19 cellular contexts compared by ENCODE assay signal in the genomic region with DNA sequence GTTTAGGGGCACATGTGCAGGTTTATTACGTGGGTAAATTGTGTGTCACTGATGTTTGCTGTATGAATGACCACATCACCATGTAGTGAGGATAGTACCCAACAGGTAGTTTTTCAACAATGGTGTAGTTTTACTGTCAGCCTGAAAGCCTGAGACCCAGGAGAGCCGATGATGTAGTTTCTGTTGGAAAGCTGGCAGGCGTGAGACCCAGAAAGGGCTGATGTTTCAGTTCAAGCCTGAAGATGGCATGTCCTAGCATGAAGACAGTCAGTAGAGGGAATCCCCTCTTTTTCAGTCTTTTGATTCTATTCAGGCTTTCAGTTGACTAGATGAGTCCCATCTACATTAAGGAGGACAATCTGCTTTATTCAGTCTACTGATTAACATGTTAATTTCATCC.
DNase-seq lines count a peak whose midpoint lies in the region; ATAC-seq, FAIRE-seq and TF ChIP-seq lines count a peak whose summit lies in the region.
"Had no signal": no experiment of that assay in that cellular context is flagged by ENCODE, and none has a peak within 500 bp of the region (broad histone marks: within the 10 kb centered on the region; RNA-seq: fewer than 3 reads in every experiment).

No MANE protein-coding gene starts in this region.

- H4K20me1 ChIP-seq in GM12878 (ENCODE audit: control insufficient read depth, insufficient read depth), result no peaks in the 10 kb centered on the region
- H4K20me1 ChIP-seq: BLaER1 treated with 17β-estradiol and CSF1 and Interleukin-3, amounts not matched to agents 10 nM and 100 nM had no signal

- H3K79me2 ChIP-seq in GM12878 (ENCODE audit: control insufficient read depth, insufficient read depth, low read length), result no peaks in the 10 kb centered on the region

- no peak overlapping the region for H3K4me3 Mint-ChIP-seq in activated CD4-positive, alpha-beta memory T cell treated with anti-CD3 and anti-CD28 coated beads, Interleukin-2, amount 10 ng/mL, durations not matched to agents 7 days and 5 days
- H3K4me3 Mint-ChIP-seq: B cell; CD8-positive, alpha-beta T cell; H9 had no signal

- H3K9me3 ChIP-seq in GM12878 (replicated peaks; ENCODE audit: control insufficient read depth, insufficient read depth, low read length) (no peaks in the 10 kb centered on the region), right lobe of liver (no peaks in the 10 kb centered on the region), uterus (no peaks in the 10 kb centered on the region)

- FAIRE-seq in GM12878 (lab: Jason Lieb, UNC), result no peak
- FAIRE-seq: H1 had no signal

- in situ Hi-C loops in GM12878 (cut with MboI), result no loop called here

- no peak overlapping the region for H3K9ac ChIP-seq in GM12878 (ENCODE audit: control insufficient read depth, insufficient read depth, low read length)
- H3K9ac ChIP-seq: BLaER1 treated with 17β-estradiol and CSF1 and Interleukin-3, amounts not matched to agents 10 nM and 100 nM; KMS-11 had no signal

- no peaks in the 10 kb centered on the region for H3K27me3 Mint-ChIP-seq in activated CD4-positive, alpha-beta memory T cell treated with anti-CD3 and anti-CD28 coated beads, Interleukin-2, amount 10 ng/mL, durations not matched to agents 7 days and 5 days

- WGBS in GM12878 (ENCODE audit: insufficient coverage, insufficient replicate concordance, low lambda C conversion rate, missing lambda C conversion rate), result 28% methylated on average over 3 of the region's 3 CpGs
- WGBS in right lobe of liver (ENCODE audit: insufficient coverage, low coverage, low lambda C conversion rate, missing lambda C conversion rate), result 67% methylated on average over 1 of the region's 3 CpGs

- TF ChIP-seq POLR2A in GM12878 (IDR thresholded peaks at IDR 0.05; ENCODE audit: low read depth, low read length) (no peak), right lobe of liver (IDR thresholded peaks at IDR 0.05) (no peak), uterus (IDR thresholded peaks at IDR 0.05) (no peak)

- no peak for TF ChIP-seq RAD21 in GM12878 (IDR thresholded peaks at IDR 0.05; ENCODE audit: insufficient read depth, low read depth, low read length)

- DNase-seq in GM12865 (ENCODE audit: low read depth), result peak; percentile 72
- DNase-seq in GM12878 (ENCODE audit: low read depth, low spot score), result no peak
- DNase-seq in GM10266 (ENCODE audit: extremely low spot score), result no peak
- DNase-seq in right lobe of liver, result no peak
- DNase-seq in uterus, result no peak
- no peak for DNase-seq in activated CD4-positive, alpha-beta memory T cell treated with anti-CD3 and anti-CD28 coated beads, Interleukin-2, amount 10 ng/mL, durations not matched to agents 7 days and 5 days
- DNase-seq: 8988T; Calu3; CD8-positive, alpha-beta T cell; DND-41; EL; H9 had no signal

- H3K27ac Mint-ChIP-seq in activated CD4-positive, alpha-beta memory T cell treated with anti-CD3 and anti-CD28 coated beads, Interleukin-2, amount 10 ng/mL, durations not matched to agents 7 days and 5 days, result no peak overlapping the region
- H3K27ac Mint-ChIP-seq: B cell; CD8-positive, alpha-beta T cell; H9 had no signal

- H3K9me3 Mint-ChIP-seq in activated CD4-positive, alpha-beta memory T cell treated with anti-CD3 and anti-CD28 coated beads, Interleukin-2, amount 10 ng/mL, durations not matched to agents 7 days and 5 days, result peaks cover 3% of the 10 kb centered on the region
- H3K9me3 Mint-ChIP-seq: CD8-positive, alpha-beta T cell had no signal

- intact Hi-C loops in GM12878 (cut with micrococcal nuclease; ENCODE audit: unreplicated experiment), result no loop called here
- intact Hi-C loops in right lobe of liver (cut with DNase I), result no loop called here
- intact Hi-C loops in uterus (cut with DNase I; ENCODE audit: low total_unique reads), result no loop called here

- peak; percentile 60 for ATAC-seq in GM18867 (IDR thresholded peaks at IDR 0.05; ENCODE audit: unreplicated experiment)
- ATAC-seq in HG02588 (IDR thresholded peaks at IDR 0.05; ENCODE audit: unreplicated experiment), result peak; percentile 48
- ATAC-seq in GM12878, result peak; percentile 77
- no peak for ATAC-seq in right lobe of liver
- ATAC-seq: CD8-positive, alpha-beta T cell had no signal

- H3K36me3 ChIP-seq in GM12878 (ENCODE audit: control insufficient read depth in 2 of 2, insufficient read depth in 2 of 2, low read length in 1 of 2), result no peaks in the 10 kb centered on the region
- no peaks in the 10 kb centered on the region for H3K36me3 ChIP-seq in right lobe of liver
- H3K36me3 ChIP-seq in uterus, result no peaks in the 10 kb centered on the region
- H3K36me3 ChIP-seq: BLaER1 treated with 17β-estradiol and CSF1 and Interleukin-3, amounts not matched to agents 10 nM and 100 nM had no signal

- CTCF ChIA-PET in GM12878 (lab: Yijun Ruan, JAX), result no interaction called here
- CTCF ChIA-PET in activated CD4-positive, alpha-beta memory T cell treated with anti-CD3 and anti-CD28 coated beads, Interleukin-2, amount 10 ng/mL, durations not matched to agents 7 days and 5 days (lab: Charles Lee), result interaction anchor here (1.2 kb wide), 1 partner anchor 39 kb away, joined by 3 read pairs; no protein-coding TSS in a partner anchor

- H2AFZ ChIP-seq in GM12878 (ENCODE audit: control insufficient read depth, low read depth, low read length), result no peak overlapping the region

- no peak for TF ChIP-seq EP300 in GM12878 (IDR thresholded peaks at IDR 0.05; ENCODE audit: borderline replicate concordance in 1 of 2, control insufficient read depth in 1 of 2, low read depth in 2 of 2, low read length in 2 of 2)

- no peaks in the 10 kb centered on the region for H3K4me1 ChIP-seq in GM12878 (ENCODE audit: control insufficient read depth, insufficient read depth, low read length)
- no peaks in the 10 kb centered on the region for H3K4me1 ChIP-seq in right lobe of liver
- H3K4me1 ChIP-seq in uterus, result no peaks in the 10 kb centered on the region
- H3K4me1 ChIP-seq: BLaER1 treated with 17β-estradiol and CSF1 and Interleukin-3, amounts not matched to agents 10 nM and 100 nM had no signal

- H3K27me3 ChIP-seq in GM12878 (replicated peaks in 1 of 2; ENCODE audit: control insufficient read depth in 2 of 2, insufficient read depth in 2 of 2, low read length in 1 of 2) (no peaks in the 10 kb centered on the region), right lobe of liver (no peaks in the 10 kb centered on the region), uterus (no peaks in the 10 kb centered on the region)
- H3K27me3 ChIP-seq: BLaER1 treated with 17β-estradiol and CSF1 and Interleukin-3, amounts not matched to agents 10 nM and 100 nM had no signal

- TF ChIP-seq CTCF in GM12865 (IDR thresholded peaks at IDR 0.05; ENCODE audit: insufficient read depth, low read depth, low read length, missing control alignments) (no peak), GM12878 (IDR thresholded peaks at IDR 0.05 in 2 of 3, conservative IDR thresholded peaks at IDR 0.05 in 1 of 3; ENCODE audit: control insufficient read depth in 2 of 3, extremely low read depth in 1 of 3, insufficient read depth in 1 of 3, low read depth in 3 of 3, low read length in 3 of 3) (no peak), GM10266 (IDR thresholded peaks at IDR 0.05; ENCODE audit: control insufficient read depth, insufficient read depth, low read depth, missing control alignments) (no peak), right lobe of liver (IDR thresholded peaks at IDR 0.05) (no peak), uterus (IDR thresholded peaks at IDR 0.05) (no peak)

- RAD21 ChIA-PET in GM12878 (lab: Charles Lee; ENCODE audit: unreplicated experiment), result no interaction called here

- no TSS peak for BruUV-seq in GM12878 (replicated peaks; lab: Mats Ljungman, UMichigan)

- H3K4me1 Mint-ChIP-seq in activated CD4-positive, alpha-beta memory T cell treated with anti-CD3 and anti-CD28 coated beads, Interleukin-2, amount 10 ng/mL, durations not matched to agents 7 days and 5 days, result no peaks in the 10 kb centered on the region
- H3K4me1 Mint-ChIP-seq: B cell, H9 had no signal

- no peak overlapping the region for H3K4me3 ChIP-seq in GM12865 (ENCODE audit: low read depth, low read length)
- no peak overlapping the region for H3K4me3 ChIP-seq in GM12878
- no peak overlapping the region for H3K4me3 ChIP-seq in right lobe of liver
- no peak overlapping the region for H3K4me3 ChIP-seq in uterus
- H3K4me3 ChIP-seq: BLaER1 treated with 17β-estradiol and CSF1 and Interleukin-3, amounts not matched to agents 10 nM and 100 nM had no signal

- no peak overlapping the region for H3K4me2 ChIP-seq in GM12878 (ENCODE audit: control insufficient read depth, insufficient read depth)
- H3K4me2 ChIP-seq: BLaER1 treated with 17β-estradiol and CSF1 and Interleukin-3, amounts not matched to agents 10 nM and 100 nM; KMS-11 had no signal

- SMC1A ChIA-PET in GM12878 (lab: Charles Lee; ENCODE audit: uncharacterized antibody, unreplicated experiment), result interaction anchor here (1.1 kb wide), 1 partner anchor 18 kb away, joined by 3 read pairs; no protein-coding TSS in a partner anchor

- H3K27ac ChIP-seq in GM12878 (ENCODE audit: control insufficient read depth, insufficient read depth) (no peak overlapping the region), right lobe of liver (no peak overlapping the region), uterus (no peak overlapping the region)
- H3K27ac ChIP-seq: BLaER1 treated with 17β-estradiol and CSF1 and Interleukin-3, amounts not matched to agents 10 nM and 100 nM; HL-60; KMS-11 had no signal

- no peaks in the 10 kb centered on the region for H3K36me3 Mint-ChIP-seq in activated CD4-positive, alpha-beta memory T cell treated with anti-CD3 and anti-CD28 coated beads, Interleukin-2, amount 10 ng/mL, durations not matched to agents 7 days and 5 days (ENCODE audit: low read depth)

- POLR2A ChIA-PET in GM12878 (lab: Charles Lee), result no interaction called here
- POLR2A ChIA-PET in activated CD4-positive, alpha-beta memory T cell treated with anti-CD3 and anti-CD28 coated beads, Interleukin-2, amount 10 ng/mL, durations not matched to agents 7 days and 5 days (lab: Charles Lee), result no interaction called here

TF ChIP-seq in GM12878, 131 proteins besides CTCF, POLR2A, EP300 and RAD21 (continues in another document):
- TF ChIP-seq SRF (IDR thresholded peaks at IDR 0.05; ENCODE audit: low read depth in 2 of 2, low read length in 2 of 2) (no peak), NBN (IDR thresholded peaks at IDR 0.05) (no peak), SMAD5 (IDR thresholded peaks at IDR 0.05; ENCODE audit: low read depth) (no peak), TBL1XR1 (IDR thresholded peaks at IDR 0.05; ENCODE audit: low read depth, low read length) (no peak), CREB1 (IDR thresholded peaks at IDR 0.05; ENCODE audit: low read depth) (no peak), BACH1 (IDR thresholded peaks at IDR 0.05; ENCODE audit: borderline replicate concordance) (no peak), MYB (IDR thresholded peaks at IDR 0.05; ENCODE audit: borderline replicate concordance, low read depth, low read length) (no peak)

Comparison
In these comparisons a context has a peak if more than half of its experiments do, and no peak if none do; other contexts are left out.
1. ATAC-seq: peak in GM18867 (single experiment), HG02588 (single experiment) and GM12878 (single experiment); none in right lobe of liver (0 of 4).